29 cellular contexts compared by ENCODE assay signal in the genomic region with DNA sequence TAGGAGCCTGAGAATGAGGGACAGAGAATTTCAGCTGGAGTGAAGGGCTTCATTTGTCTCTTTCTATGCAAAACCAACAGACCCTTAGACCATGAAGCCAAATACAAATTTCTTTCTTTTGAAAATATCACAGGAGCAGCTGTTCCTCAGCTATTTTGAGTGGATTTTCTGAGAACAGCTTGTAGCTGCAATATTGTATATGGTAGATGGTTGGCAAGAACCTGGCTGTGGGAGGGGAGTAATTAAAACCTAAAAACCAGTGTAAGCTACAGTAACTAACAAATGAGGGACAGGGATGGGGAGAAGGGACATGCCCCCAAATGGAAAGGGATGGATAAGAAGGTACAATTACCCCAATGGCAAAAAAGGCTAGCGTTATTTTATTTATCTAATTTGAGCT.
"Had no signal": no experiment of that assay in that cellular context is flagged by ENCODE, and none has a peak within 500 bp of the region (broad histone marks: within the 10 kb centered on the region; RNA-seq: fewer than 3 reads in every experiment).

No MANE protein-coding gene starts in this region.

- H3K4me3 ChIP-seq: left lung, lower lobe of right lung, neural progenitor cell, ovary, right atrium auricular region, right lobe of liver, smooth muscle cell, thoracic aorta, tibial artery, upper lobe of right lung had no signal

- FAIRE-seq: islet of Langerhans, kidney, urothelium cell line had no signal

- H3K4me1 Mint-ChIP-seq: naive thymus-derived CD8-positive, alpha-beta T cell; neural progenitor cell; stimulated activated memory B cell treated with anti-CD40 and anti-IgM and Interleukin-4, amounts not matched to agents 10 μg/mL and 1 μg/mL and 100 μg/mL, for 72 hours; stimulated activated naive CD8-positive, alpha-beta T cell treated with anti-CD3 and anti-CD28 coated beads, Interleukin-15, amount 100 ng/mL, for 72 hours had no signal

- H3K27me3 Mint-ChIP-seq: naive thymus-derived CD8-positive, alpha-beta T cell; progenitor cell of endocrine pancreas; stimulated activated memory B cell treated with anti-CD40 and anti-IgM and Interleukin-4, amounts not matched to agents 10 μg/mL and 1 μg/mL and 100 μg/mL, for 72 hours; stimulated activated naive CD8-positive, alpha-beta T cell treated with anti-CD3 and anti-CD28 coated beads, Interleukin-15, amount 100 ng/mL, for 72 hours had no signal

- H3K4me2 ChIP-seq: neural progenitor cell, smooth muscle cell had no signal

- H3K4me1 ChIP-seq: left lung, lower lobe of right lung, neural progenitor cell, right atrium auricular region, right lobe of liver, upper lobe of right lung had no signal

- H3K36me3 ChIP-seq: left lung, lower lobe of right lung, neural progenitor cell, neutrophil, ovary, right atrium auricular region, right lobe of liver, thoracic aorta, tibial artery, upper lobe of right lung had no signal

- H3K9ac ChIP-seq: neural progenitor cell had no signal

- H3K27ac ChIP-seq: left lung, lower lobe of right lung, neural progenitor cell, neutrophil, ovary, right atrium auricular region, right lobe of liver, thoracic aorta, tibial artery, upper lobe of right lung had no signal

- H3K36me3 Mint-ChIP-seq: naive thymus-derived CD8-positive, alpha-beta T cell; neural progenitor cell; stimulated activated memory B cell treated with anti-CD40 and anti-IgM and Interleukin-4, amounts not matched to agents 10 μg/mL and 1 μg/mL and 100 μg/mL, for 72 hours had no signal

- H3K27me3 ChIP-seq: left lung, neural progenitor cell, neutrophil, ovary, right atrium auricular region, right lobe of liver, tibial artery, upper lobe of right lung had no signal

- H3K9me3 Mint-ChIP-seq: neural progenitor cell had no signal

- H3K4me3 Mint-ChIP-seq: naive thymus-derived CD8-positive, alpha-beta T cell; nephron progenitor cell; neural progenitor cell; stimulated activated memory B cell treated with anti-CD40 and anti-IgM and Interleukin-4, amounts not matched to agents 10 μg/mL and 1 μg/mL and 100 μg/mL, for 72 hours; stimulated activated naive CD8-positive, alpha-beta T cell treated with anti-CD3 and anti-CD28 coated beads, Interleukin-15, amount 100 ng/mL, for 72 hours had no signal

- H3K9me3 ChIP-seq: left lung, lower lobe of right lung, neutrophil, ovary, right atrium auricular region, right lobe of liver, thoracic aorta, tibial artery, upper lobe of right lung had no signal

- H2AFZ ChIP-seq: neural progenitor cell had no signal

- H3K27ac Mint-ChIP-seq: nephron progenitor cell; neural progenitor cell; progenitor cell of endocrine pancreas; stimulated activated memory B cell treated with anti-CD40 and anti-IgM and Interleukin-4, amounts not matched to agents 10 μg/mL and 1 μg/mL and 100 μg/mL, for 72 hours; stimulated activated naive CD8-positive, alpha-beta T cell treated with anti-CD3 and anti-CD28 coated beads, Interleukin-15, amount 100 ng/mL, for 72 hours had no signal

- DNase-seq: kidney; left colon; left lung; lower lobe of right lung; mammary epithelial cell; naive thymus-derived CD8-positive, alpha-beta T cell; nephron progenitor cell; occipital lobe; ovary; right lobe of liver; stimulated activated CD4-positive, alpha-beta T cell treated with anti-CD3 and anti-CD28 coated beads, Interleukin-1b, Interleukin-23, amount 100 ng/mL, for 48 hours; stimulated activated CD4-positive, alpha-beta T cell treated with anti-CD3 and anti-CD28 coated beads, Interleukin-2, amount 100 ng/mL, for 48 hours; stimulated activated CD4-positive, alpha-beta T cell treated with anti-CD3 and anti-CD28 coated beads, Interleukin-4, amount 100 ng/mL, for 4 hours; stimulated activated CD8-positive, alpha-beta memory T cell treated with anti-CD3 and anti-CD28 coated beads, Interleukin-4, amount 100 ng/mL, for 48 hours; stimulated activated naive CD4-positive, alpha-beta T cell treated with Interleukin-2 at 50 U/mL for 16 hours; stimulated activated naive CD8-positive, alpha-beta T cell treated with anti-CD3 and anti-CD28 coated beads, Interleukin-15, amount 100 ng/mL, for 72 hours; substantia nigra; tibial artery; trophoblast cell; upper lobe of right lung had no signal
